8 cellular contexts compared by ENCODE assay signal in the genomic region with DNA sequence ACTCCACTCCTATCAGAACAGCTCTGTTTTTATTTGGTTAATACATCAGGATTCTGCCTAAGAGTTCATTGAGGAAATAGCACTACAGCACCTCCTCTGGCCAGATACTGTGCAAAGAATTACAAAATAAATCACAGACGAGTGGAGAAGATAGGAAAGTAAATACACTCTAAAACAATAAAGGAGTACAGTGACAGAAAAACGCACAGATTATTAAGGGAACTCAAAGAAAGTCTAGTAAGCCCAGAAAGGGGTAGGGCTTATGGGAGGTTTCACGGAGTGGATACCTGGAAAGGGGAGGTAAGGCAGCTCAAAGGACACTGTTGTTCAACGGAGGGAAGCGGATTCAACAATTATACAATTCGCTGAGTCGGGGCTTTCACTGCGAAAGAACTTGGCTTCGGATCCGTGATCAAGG. TPM values are rescaled to one million over a fixed set of nuclear protein-coding genes. Genes with fewer than 3 reads are reported as not detected.
A peak's percentile ranks its signal among the peaks of the same experiment; 100 is the strongest.
DNase-seq lines count a peak whose midpoint lies in the region; ATAC-seq, FAIRE-seq and TF ChIP-seq lines count a peak whose summit lies in the region.

No MANE protein-coding gene starts in this region.

- TF ChIP-seq POLR2A in H1 (IDR thresholded peaks at IDR 0.05; ENCODE audit: control extremely low read depth in 1 of 2, low read depth in 2 of 2, low read length in 2 of 2) = no peak

- peak overlapping the region; percentile 81 to 94 for H3K4me2 ChIP-seq in H1 (ENCODE audit: insufficient read depth in 1 of 2, low read depth in 2 of 2, low read length in 2 of 2)

- in situ Hi-C loops in SK-MEL-5 (cut with HindIII; ENCODE audit: low pct_unique_long_range_greater_than_20kb, low sequenced_read_pairs) = no loop called here

- H2BK12ac ChIP-seq in H1 (ENCODE audit: low read depth, low read length) = peak overlapping the region; percentile 44; the same call in 1 of the 2 replicates

- TF ChIP-seq EP300 in H1 (IDR thresholded peaks at IDR 0.05; ENCODE audit: borderline replicate concordance in 1 of 2, low read depth in 2 of 2, low read length in 2 of 2) = no peak

- H3K4me3 ChIP-seq in H1 (ENCODE audit: extremely low read depth in 1 of 4, insufficient read depth in 2 of 4, low read depth in 3 of 4, low read length in 4 of 4) = peak overlapping the region; percentile 63 to 90 (median 76); a peak in 7 of 8 replicates
- H3K4me3 ChIP-seq in aorta (ENCODE audit: low read length in 2 of 2) = peak overlapping the region; percentile 59 to 91

- H3K79me2 ChIP-seq in H1 (ENCODE audit: control insufficient read depth in 1 of 2, insufficient read depth in 2 of 2, low read length in 2 of 2) = no peaks in the 10 kb centered on the region

- peak overlapping the region; percentile 23 for H3K4ac ChIP-seq in H1 (replicated peaks; ENCODE audit: insufficient read length, low read depth, low read length)

- no peak overlapping the region for H3K14ac ChIP-seq in H1 (ENCODE audit: insufficient read length)

- H3K79me1 ChIP-seq in H1 (ENCODE audit: low read depth, low read length) = no peaks in the 10 kb centered on the region

- H3K27me3 ChIP-seq in H1 (replicated peaks in 1 of 4; ENCODE audit: control insufficient read depth in 3 of 4, extremely low read depth in 1 of 4, insufficient read depth in 3 of 4, low read length in 3 of 4) (peaks cover 5 to 23% (median 20%) of the 10 kb centered on the region in 4 experiments), aorta (ENCODE audit: control insufficient read depth in 1 of 2, insufficient read depth in 2 of 2, low read length in 1 of 2) (no peaks in the 10 kb centered on the region)

- peak overlapping the region; percentile 9; the same call in 1 of the 2 replicates for H2BK5ac ChIP-seq in H1 (ENCODE audit: low read depth, low read length)

- H3K9me3 ChIP-seq in H1 (ENCODE audit: insufficient read depth in 2 of 2, low read depth in 1 of 2, low read length in 1 of 2) = no peaks in the 10 kb centered on the region
- no peaks in the 10 kb centered on the region for H3K9me3 ChIP-seq in aorta (ENCODE audit: control insufficient read depth, low read length)

- peak overlapping the region; percentile 83; the same call in 1 of the 2 replicates for H3K18ac ChIP-seq in H1 (ENCODE audit: extremely low read depth, low read length)

- H3K4me1 ChIP-seq in H1 (replicated peaks in 1 of 4; ENCODE audit: control insufficient read depth in 3 of 4, insufficient read depth in 4 of 4, low read length in 3 of 4) = peaks cover 0 to 2% (median 2%) of the 10 kb centered on the region in 4 experiments; a peak in 2 of 7 replicates
- H3K4me1 ChIP-seq in aorta (ENCODE audit: control insufficient read depth in 1 of 2, insufficient read depth in 2 of 2, low read length in 2 of 2) = peaks cover 0 to 3% of the 10 kb centered on the region in 2 donors

- H2BK15ac ChIP-seq in H1 (ENCODE audit: low read length) = peak overlapping the region; percentile 65; the same call in 1 of the 2 replicates

- H2AK5ac ChIP-seq in H1 (ENCODE audit: low read depth, low read length) = no peak overlapping the region

- peak overlapping the region; percentile 72 for H2BK20ac ChIP-seq in H1 (ENCODE audit: low read length)

- ATAC-seq in GM18511 (IDR thresholded peaks at IDR 0.05; ENCODE audit: unreplicated experiment) = peak; percentile 31
- ATAC-seq in HG03442 (IDR thresholded peaks at IDR 0.05; ENCODE audit: unreplicated experiment) = peak; percentile 8
- ATAC-seq in aorta (ENCODE audit: low FRiP score) = peak; percentile 69

- peak; percentile 42 for DNase-seq in AG20443 (ENCODE audit: low spot score)
- peak; percentile 61 for DNase-seq in SK-MEL-5 (ENCODE audit: low read depth, low spot score)
- DNase-seq in H1 (ENCODE audit: low read depth in 1 of 2, low spot score in 2 of 2) = no peak
- DNase-seq in midbrain (lab: John Stamatoyannopoulos, UW) = peak; percentile 70
- DNase-seq in aorta = no peak
- DNase-seq in NCI-H2196 treated with DMSO at 0.1 percent for 48 hours (lab: John Stamatoyannopoulos, UW; ENCODE audit: unreplicated experiment) = no peak

- TF ChIP-seq CTCF in H1 (IDR thresholded peaks at IDR 0.05; ENCODE audit: control extremely low read depth in 1 of 3, insufficient read depth in 1 of 3, low read depth in 1 of 3, low read length in 3 of 3) = peak in 2 of 3 experiments; percentile 14 to 53; a peak in 2 of 4 replicates

- H3K23me2 ChIP-seq in H1 (ENCODE audit: low read depth, low read length) = peaks cover 12% of the 10 kb centered on the region

- no peak overlapping the region for H3K56ac ChIP-seq in H1 (replicated peaks; ENCODE audit: insufficient read length, low read depth, low read length)

- peak overlapping the region; percentile 31 for H4K5ac ChIP-seq in H1 (ENCODE audit: insufficient read length, low read depth, low read length)

- POLR2A ChIA-PET in H1 (lab: Charles Lee; ENCODE audit: partially characterized antibody) = interaction anchor here (1.1 to 2.4 kb wide), 12 partner anchors 8 to 152 kb away, joined by 3 to 10 read pairs (median 5); a partner anchor contains a TSS

- H3K9ac ChIP-seq in H1 (replicated peaks in 1 of 4; ENCODE audit: extremely low read depth in 1 of 4, low read depth in 3 of 4, low read length in 3 of 4) = peak overlapping the region in 3 of 4 experiments; percentile 38 to 60 (median 58); a peak in 5 of 7 replicates

- no peak overlapping the region for H3K23ac ChIP-seq in H1 (ENCODE audit: insufficient read length)

- H4K20me1 ChIP-seq in H1 (replicated peaks in 1 of 2; ENCODE audit: control insufficient read depth in 1 of 2, insufficient read depth in 2 of 2, low read length in 2 of 2) = no peaks in the 10 kb centered on the region

- peak; percentile 26 to 27; a peak in 2 of 4 replicates for TF ChIP-seq RAD21 in H1 (IDR thresholded peaks at IDR 0.05 in 1 of 2, conservative IDR thresholded peaks at IDR 0.05 in 1 of 2; ENCODE audit: low read depth in 2 of 2, low read length in 2 of 2)

- intact Hi-C loops in aorta (cut with DNase I) = no loop called here

- H2BK120ac ChIP-seq in H1 (replicated peaks; ENCODE audit: low read depth, low read length) = peak overlapping the region; percentile 47

- H4K91ac ChIP-seq in H1 (replicated peaks; ENCODE audit: insufficient read length, low read length) = peak overlapping the region; percentile 89

- 1% methylated on average over 10 of the region's 10 CpGs; no CpG with 5 or more reads in 1 of the 2 experiments for WGBS in H1 (ENCODE audit: extremely low coverage in 1 of 2, insufficient coverage in 1 of 2, insufficient read length in 1 of 2, insufficient replicate concordance in 2 of 2, low coverage in 1 of 2, low lambda C conversion rate in 2 of 2, missing lambda C conversion rate in 1 of 2), 2 experiments
- WGBS in aorta, 2 donors = 0 to 1% methylated on average over 10 of the region's 10 CpGs

- H2AFZ ChIP-seq in H1 (ENCODE audit: low read length) = peak overlapping the region; percentile 99

- CTCF ChIA-PET in H1 (lab: Charles Lee; ENCODE audit: partially characterized antibody) = interaction anchor here (0.6 to 6.0 kb wide), 12 partner anchors 10 to 443 kb away, joined by 3 to 63 read pairs (median 4); a partner anchor contains a TSS

- no peak overlapping the region for H4K8ac ChIP-seq in H1 (ENCODE audit: extremely low read depth, insufficient read depth, low read length)

- H3K36me3 ChIP-seq in H1 (ENCODE audit: control insufficient read depth in 2 of 4, insufficient read depth in 4 of 4, low read length in 3 of 4) (no peaks in the 10 kb centered on the region), aorta (ENCODE audit: control insufficient read depth in 1 of 2, insufficient read depth in 2 of 2, low read length in 1 of 2) (no peaks in the 10 kb centered on the region)

- no peak for FAIRE-seq in H1 (lab: Jason Lieb, UNC)

- H3K27ac ChIP-seq in H1 (ENCODE audit: low read depth, low read length) (peak overlapping the region; percentile 51; the same call in 1 of the 2 replicates), aorta (ENCODE audit: low read depth in 1 of 2, low read length in 2 of 2) (peak overlapping the region; percentile 73 to 100)

RNA-seq across cellular contexts. Expression of a gene that starts 5.5 kb away (rescaled TPM):
- total RNA-seq in SK-MEL-5 (2014; rRNA removed; shearing (Covaris generic)) = not detected in 2 replicates
- polyA plus RNA-seq in SK-MEL-5 (2015; cell fraction: cytosol; rRNA removed) = not detected in 2 replicates
- polyA plus RNA-seq in SK-MEL-5 (2015; cell fraction: nucleus; rRNA removed) = not detected in 2 replicates
- total RNA-seq in H1 (2021; fragmentation: NEBNext Ultra II Directional; extraction: Animal tissue kit (Norgen Biotek cat#: 25700)) = not detected in 2 replicates
- polyA plus RNA-seq in H1 (2011; rRNA removed) (not detected in 2 replicates), aorta (not detected)
- not detected for polyA plus RNA-seq in H1 (2011; cell fraction: cytosol; rRNA removed)
- polyA plus RNA-seq in H1 (2011; cell fraction: nucleus; rRNA removed) = not detected
- 0.13 TPM in 1 of 4 replicates, not detected in the others for polyA plus RNA-seq in H1 (2012, experiment 1 of 2)
- polyA plus RNA-seq in H1 (2012, experiment 2 of 2) = not detected
- polyA plus RNA-seq in H1 (2013, experiment 1 of 2) = not detected
- polyA plus RNA-seq in H1 (2013, experiment 2 of 2) = not detected
- not detected in 2 replicates for polyA minus RNA-seq in H1 (2011; rRNA and poly(A)+ RNA removed)
- not detected for polyA minus RNA-seq in H1 (2011; cell fraction: cytosol; rRNA and poly(A)+ RNA removed)
- not detected for polyA minus RNA-seq in H1 (2011; cell fraction: nucleus; rRNA and poly(A)+ RNA removed)
- not detected for total RNA-seq in aorta

RNA-seq across cellular contexts. Expression of a gene that starts 14.1 kb away (rescaled TPM):
- total RNA-seq in SK-MEL-5 (2014; rRNA removed; shearing (Covaris generic)) = 0.05 TPM in 2 replicates
- polyA plus RNA-seq in SK-MEL-5 (2015; cell fraction: cytosol; rRNA removed) = 0.37 and 1.7 TPM in 2 replicates
- not detected in 2 replicates for polyA plus RNA-seq in SK-MEL-5 (2015; cell fraction: nucleus; rRNA removed)
- total RNA-seq in H1 (2021; fragmentation: NEBNext Ultra II Directional; extraction: Animal tissue kit (Norgen Biotek cat#: 25700)) = 2.2 and 2.5 TPM in 2 replicates
- 3.0 and 3.1 TPM in 2 replicates for polyA plus RNA-seq in H1 (2011; rRNA removed)
- polyA plus RNA-seq in H1 (2011; cell fraction: cytosol; rRNA removed) = 2.6 TPM
- polyA plus RNA-seq in H1 (2011; cell fraction: nucleus; rRNA removed) = 1.2 TPM
- 1.8 to 2.7 TPM (median 2.3 TPM) in 4 replicates for polyA plus RNA-seq in H1 (2012, experiment 1 of 2)
- 3.7 TPM for polyA plus RNA-seq in H1 (2012, experiment 2 of 2)
- polyA plus RNA-seq in H1 (2013, experiment 1 of 2) = 1.4 TPM
- 1.4 TPM for polyA plus RNA-seq in H1 (2013, experiment 2 of 2)
- polyA minus RNA-seq in H1 (2011; rRNA and poly(A)+ RNA removed) = 1.6 and 1.7 TPM in 2 replicates
- polyA minus RNA-seq in H1 (2011; cell fraction: cytosol; rRNA and poly(A)+ RNA removed) = 1.1 TPM
- polyA minus RNA-seq in H1 (2011; cell fraction: nucleus; rRNA and poly(A)+ RNA removed) = 1.4 TPM
- 1 to 10 TPM; 1.1 to 2.2 TPM for total RNA-seq in aorta
- 1 to 10 TPM in 1 of 2 donors, under 1 TPM in 1; 0.63 to 2.8 TPM for polyA plus RNA-seq in aorta

RNA-seq across cellular contexts. Expression of a gene that starts 40.2 kb away (rescaled TPM):
- 21.9 and 29.7 TPM in 2 replicates for total RNA-seq in SK-MEL-5 (2014; rRNA removed; shearing (Covaris generic))
- 14.3 and 23.7 TPM in 2 replicates for polyA plus RNA-seq in SK-MEL-5 (2015; cell fraction: cytosol; rRNA removed)
- polyA plus RNA-seq in SK-MEL-5 (2015; cell fraction: nucleus; rRNA removed) = 17.6 and 27.7 TPM in 2 replicates
- total RNA-seq in H1 (2021; fragmentation: NEBNext Ultra II Directional; extraction: Animal tissue kit (Norgen Biotek cat#: 25700)) = 8.1 and 8.3 TPM in 2 replicates
- polyA plus RNA-seq in H1 (2011; rRNA removed) (3.8 and 4.2 TPM in 2 replicates), aorta (10 to 100 TPM; 20.7 to 25.6 TPM)
- polyA plus RNA-seq in H1 (2011; cell fraction: cytosol; rRNA removed) = 7.7 TPM
- 5.0 TPM for polyA plus RNA-seq in H1 (2011; cell fraction: nucleus; rRNA removed)
- polyA plus RNA-seq in H1 (2012, experiment 1 of 2) = 7.5 to 10.4 TPM (median 8.3 TPM) in 4 replicates
- 5.9 TPM for polyA plus RNA-seq in H1 (2012, experiment 2 of 2)
- polyA plus RNA-seq in H1 (2013, experiment 1 of 2) = 4.8 TPM
- 4.6 TPM for polyA plus RNA-seq in H1 (2013, experiment 2 of 2)
- polyA minus RNA-seq in H1 (2011; rRNA and poly(A)+ RNA removed) = 12.5 and 15.9 TPM in 2 replicates
- polyA minus RNA-seq in H1 (2011; cell fraction: cytosol; rRNA and poly(A)+ RNA removed) = 3.4 TPM
- polyA minus RNA-seq in H1 (2011; cell fraction: nucleus; rRNA and poly(A)+ RNA removed) = 7.7 TPM
- total RNA-seq in aorta = 10 to 100 TPM; 32.8 to 34.2 TPM

Comparison
In these comparisons a context has a peak if more than half of its experiments do, and no peak if none do; other contexts are left out.
1. DNase-seq: peak in AG20443 (single experiment), SK-MEL-5 (single experiment) and midbrain (single experiment); none in H1 (0 of 2), aorta (0 of 2) and NCI-H2196 treated with DMSO at 0.1 percent for 48 hours (single experiment).
2. ATAC-seq: peak in every context shown above with its lines; median percentile 69 in aorta; 31 in GM18511; 8 in HG03442.